ENCODE assay signal across 8 cellular contexts in genomic region chr2:90021234-90021633, GRCh38.
DNase-seq lines count a peak whose midpoint lies in the region; ATAC-seq, FAIRE-seq and TF ChIP-seq lines count a peak whose summit lies in the region.
"Not testable (repeated sequence)": the region's sequence is repeated elsewhere in the genome, so short reads cannot be mapped to it uniquely, and the experiment has no call there.

No MANE protein-coding gene starts in this region.

- not testable (repeated sequence) for TF ChIP-seq CTCF in RWPE2 (IDR thresholded peaks at IDR 0.05; ENCODE audit: poor library complexity, severe bottlenecking)
- peak; percentile 25 for TF ChIP-seq CTCF in upper lobe of right lung (IDR thresholded peaks at IDR 0.05)

- TF ChIP-seq POLR2A in GM12891 (IDR thresholded peaks at IDR 0.05; ENCODE audit: low read depth, low read length), result not testable (repeated sequence)

- H3K27me3 ChIP-seq in RWPE2 (ENCODE audit: insufficient read depth, poor library complexity, severe bottlenecking); upper lobe of right lung: not testable (repeated sequence)

- H3K27ac ChIP-seq in RWPE2 (ENCODE audit: poor library complexity, severe bottlenecking); upper lobe of right lung: not testable (repeated sequence)

- DNase-seq in GM12891 (ENCODE audit: insufficient read length, low spot score); RWPE2 (ENCODE audit: low spot score); left cardiac atrium; upper lobe of right lung: not testable (repeated sequence)

- H3K36me3 ChIP-seq in RWPE2 (ENCODE audit: low read depth); upper lobe of right lung: not testable (repeated sequence)

- ATAC-seq in GM19351 (IDR thresholded peaks at IDR 0.05; ENCODE audit: unreplicated experiment) (peak; percentile 95), GM21786 (IDR thresholded peaks at IDR 0.05; ENCODE audit: unreplicated experiment) (peak; percentile 50), HG02885 (IDR thresholded peaks at IDR 0.05; ENCODE audit: poor library complexity, unreplicated experiment) (peak; percentile 87), HG03520 (IDR thresholded peaks at IDR 0.05; ENCODE audit: unreplicated experiment) (peak; percentile 78), RWPE2 (ENCODE audit: low read depth) (peak; percentile 35; the same call in 1 of the 3 replicates), left cardiac atrium (peak; percentile 27 to 48), upper lobe of right lung (peak; percentile 79)

- intact Hi-C loops in left cardiac atrium (cut with DNase I); upper lobe of right lung (cut with DNase I): not testable (repeated sequence)

- not testable (repeated sequence) for H3K4me3 ChIP-seq in RWPE2 (ENCODE audit: severe bottlenecking); upper lobe of right lung

- H3K9me3 ChIP-seq in RWPE2 (ENCODE audit: severe bottlenecking); upper lobe of right lung: not testable (repeated sequence)

- not testable (repeated sequence) for H3K4me1 ChIP-seq in RWPE2 (ENCODE audit: insufficient read depth, poor library complexity, severe bottlenecking); upper lobe of right lung

- peak; percentile 60 for FAIRE-seq in GM12891 (lab: Jason Lieb, UNC)

Comparison
In these comparisons a context has a peak if more than half of its experiments do, and no peak if none do; other contexts are left out.
1. ATAC-seq: peak in every context shown above with its lines; median percentile 95 in GM19351; 87 in HG02885; 79 in upper lobe of right lung; 78 in HG03520; 50 in GM21786; 38 in left cardiac atrium; 35 in RWPE2.